2 cellular contexts compared by ENCODE assay signal in genomic region chr12:84911331-84912190, GRCh38.
TF ChIP-seq lines count a peak whose summit lies in the region.

No MANE protein-coding gene starts in this region.

TF ChIP-seq in IMR-90, 13 proteins besides CTCF, POLR2A, EP300 and RAD21:
- TF ChIP-seq ELK1 (IDR thresholded peaks at IDR 0.05; ENCODE audit: borderline replicate concordance, low read depth, low read length): no peak
- no peak for TF ChIP-seq CEBPB (IDR thresholded peaks at IDR 0.05; ENCODE audit: low read depth, low read length)
- no peak for TF ChIP-seq RCOR1 (IDR thresholded peaks at IDR 0.05; ENCODE audit: insufficient replicate concordance, low read length)
- no peak for TF ChIP-seq RFX5 (IDR thresholded peaks at IDR 0.05; ENCODE audit: low read depth, low read length)
- no peak for TF ChIP-seq SMC3 (IDR thresholded peaks at IDR 0.05; ENCODE audit: low read depth, low read length)
- no peak for TF ChIP-seq NFE2L2 (IDR thresholded peaks at IDR 0.05; ENCODE audit: low read depth, low read length)
- TF ChIP-seq CHD1 (IDR thresholded peaks at IDR 0.05; ENCODE audit: low read depth, low read length): no peak
- no peak for TF ChIP-seq BHLHE40 (IDR thresholded peaks at IDR 0.05; ENCODE audit: low read depth, low read length)
- no peak for TF ChIP-seq MXI1 (IDR thresholded peaks at IDR 0.05; ENCODE audit: borderline replicate concordance, low read depth, low read length)
- no peak for TF ChIP-seq MAFK (IDR thresholded peaks at IDR 0.05; ENCODE audit: low read depth, low read length)
- TF ChIP-seq FOS (IDR thresholded peaks at IDR 0.05; ENCODE audit: low read depth, low read length): no peak
- TF ChIP-seq, protein P1, sequence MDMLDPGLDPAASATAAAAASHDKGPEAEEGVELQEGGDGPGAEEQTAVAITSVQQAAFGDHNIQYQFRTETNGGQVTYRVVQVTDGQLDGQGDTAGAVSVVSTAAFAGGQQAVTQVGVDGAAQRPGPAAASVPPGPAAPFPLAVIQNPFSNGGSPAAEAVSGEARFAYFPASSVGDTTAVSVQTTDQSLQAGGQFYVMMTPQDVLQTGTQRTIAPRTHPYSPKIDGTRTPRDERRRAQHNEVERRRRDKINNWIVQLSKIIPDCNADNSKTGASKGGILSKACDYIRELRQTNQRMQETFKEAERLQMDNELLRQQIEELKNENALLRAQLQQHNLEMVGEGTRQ (IDR thresholded peaks at IDR 0.05; ENCODE audit: low read depth, low read length): no peak

TF ChIP-seq in SK-N-SH, 30 proteins besides CTCF, POLR2A, EP300 and RAD21 (continued from another document):
- TF ChIP-seq, protein P2, sequence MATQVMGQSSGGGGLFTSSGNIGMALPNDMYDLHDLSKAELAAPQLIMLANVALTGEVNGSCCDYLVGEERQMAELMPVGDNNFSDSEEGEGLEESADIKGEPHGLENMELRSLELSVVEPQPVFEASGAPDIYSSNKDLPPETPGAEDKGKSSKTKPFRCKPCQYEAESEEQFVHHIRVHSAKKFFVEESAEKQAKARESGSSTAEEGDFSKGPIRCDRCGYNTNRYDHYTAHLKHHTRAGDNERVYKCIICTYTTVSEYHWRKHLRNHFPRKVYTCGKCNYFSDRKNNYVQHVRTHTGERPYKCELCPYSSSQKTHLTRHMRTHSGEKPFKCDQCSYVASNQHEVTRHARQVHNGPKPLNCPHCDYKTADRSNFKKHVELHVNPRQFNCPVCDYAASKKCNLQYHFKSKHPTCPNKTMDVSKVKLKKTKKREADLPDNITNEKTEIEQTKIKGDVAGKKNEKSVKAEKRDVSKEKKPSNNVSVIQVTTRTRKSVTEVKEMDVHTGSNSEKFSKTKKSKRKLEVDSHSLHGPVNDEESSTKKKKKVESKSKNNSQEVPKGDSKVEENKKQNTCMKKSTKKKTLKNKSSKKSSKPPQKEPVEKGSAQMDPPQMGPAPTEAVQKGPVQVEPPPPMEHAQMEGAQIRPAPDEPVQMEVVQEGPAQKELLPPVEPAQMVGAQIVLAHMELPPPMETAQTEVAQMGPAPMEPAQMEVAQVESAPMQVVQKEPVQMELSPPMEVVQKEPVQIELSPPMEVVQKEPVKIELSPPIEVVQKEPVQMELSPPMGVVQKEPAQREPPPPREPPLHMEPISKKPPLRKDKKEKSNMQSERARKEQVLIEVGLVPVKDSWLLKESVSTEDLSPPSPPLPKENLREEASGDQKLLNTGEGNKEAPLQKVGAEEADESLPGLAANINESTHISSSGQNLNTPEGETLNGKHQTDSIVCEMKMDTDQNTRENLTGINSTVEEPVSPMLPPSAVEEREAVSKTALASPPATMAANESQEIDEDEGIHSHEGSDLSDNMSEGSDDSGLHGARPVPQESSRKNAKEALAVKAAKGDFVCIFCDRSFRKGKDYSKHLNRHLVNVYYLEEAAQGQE (IDR thresholded peaks at IDR 0.05; ENCODE audit: low read depth, low read length): 0 out of 2 replicates have a peak, but pooled peaks have one; percentile 20
- TF ChIP-seq SIN3A (IDR thresholded peaks at IDR 0.05; ENCODE audit: borderline replicate concordance, low read depth, low read length) (no peak), MAX (IDR thresholded peaks at IDR 0.05; ENCODE audit: low read depth) (peak; percentile 89)
